ENCODE assay signal across 8 cellular contexts in genomic region chr5:1488882-1489680, GRCh38. TPM values are rescaled to one million over a fixed set of nuclear protein-coding genes. Genes with fewer than 3 reads are reported as not detected.
DNase-seq lines count a peak whose midpoint lies in the region; ATAC-seq and TF ChIP-seq lines count a peak whose summit lies in the region.

No MANE protein-coding gene starts in this region.

- no TSS peak for BruUV-seq in Caco-2 (replicated peaks; lab: Mats Ljungman, UMichigan)

- H3K27ac ChIP-seq in lung (ENCODE audit: low read depth in 1 of 2, low read length in 1 of 2), result no peak overlapping the region

- peak overlapping the region; percentile 83 for H3K27ac Mint-ChIP-seq in activated B cell treated with CpG ODN at 0.5 μM for 24 hours
- no peak overlapping the region for H3K27ac Mint-ChIP-seq in Caco-2 (ENCODE audit: unreplicated experiment)

- DNase-seq in AG08396 (ENCODE audit: low spot score) (peak; percentile 93), activated B cell treated with CpG ODN at 0.5 μM for 24 hours (peak; percentile 62), lung (ENCODE audit: low spot score) (no peak), NCI-H526 (lab: John Stamatoyannopoulos, UW) (no peak), G401 (ENCODE audit: low spot score) (no peak), Caco-2 (no peak)

- H3K4me1 ChIP-seq in lung (ENCODE audit: control insufficient read depth in 2 of 2, insufficient read depth in 2 of 2, low read length in 2 of 2) (no peaks in the 10 kb centered on the region), Caco-2 (no peaks in the 10 kb centered on the region)

- H3K4me3 Mint-ChIP-seq in activated B cell treated with CpG ODN at 0.5 μM for 24 hours, result peak overlapping the region; percentile 78
- H3K4me3 Mint-ChIP-seq in Caco-2 (ENCODE audit: unreplicated experiment), result no peak overlapping the region

- H3K27me3 Mint-ChIP-seq in activated B cell treated with CpG ODN at 0.5 μM for 24 hours (no peaks in the 10 kb centered on the region), Caco-2 (ENCODE audit: insufficient read depth, unreplicated experiment) (no peaks in the 10 kb centered on the region)

- POLR2A ChIA-PET in activated B cell treated with CpG ODN at 0.5 μM for 24 hours (lab: Charles Lee) (interaction anchor here (0.6 to 16.5 kb wide), 16 partner anchors 7 to 596 kb away, joined by 3 to 941 read pairs (median 4); partner anchors contain the start of genes BRD9, LPCAT1 and TRIP13), Caco-2 (lab: Charles Lee) (no interaction called here)

- peaks cover 100% of the 10 kb centered on the region for H3K4me1 Mint-ChIP-seq in activated B cell treated with CpG ODN at 0.5 μM for 24 hours
- no peaks in the 10 kb centered on the region for H3K4me1 Mint-ChIP-seq in Caco-2 (ENCODE audit: low read depth, unreplicated experiment)

- intact Hi-C loops in activated B cell treated with CpG ODN at 0.5 μM for 24 hours (cut with micrococcal nuclease) (loop anchor here (1.0 to 10.0 kb wide), 3 partner anchors 10 to 144 kb away; partner anchors contain the start of gene CLPTM1L), Caco-2 (cut with micrococcal nuclease; ENCODE audit: unreplicated experiment) (no loop called here)

- H3K9me3 Mint-ChIP-seq in activated B cell treated with CpG ODN at 0.5 μM for 24 hours, result no peaks in the 10 kb centered on the region
- no peaks in the 10 kb centered on the region for H3K9me3 Mint-ChIP-seq in Caco-2 (ENCODE audit: unreplicated experiment)

- CTCF ChIA-PET in activated B cell treated with CpG ODN at 0.5 μM for 24 hours (lab: Charles Lee), result interaction anchor here (0.8 to 2.3 kb wide), 3 partner anchors 9 to 156 kb away, joined by 3 to 6 read pairs (median 6); no protein-coding TSS in a partner anchor
- CTCF ChIA-PET in Caco-2 (lab: Charles Lee), result no interaction called here

- TF ChIP-seq CTCF in activated B cell treated with CpG ODN at 0.5 μM for 24 hours (IDR thresholded peaks at IDR 0.05) (no peak), lung (IDR thresholded peaks at IDR 0.05; ENCODE audit: control extremely low read depth, extremely low read depth) (no peak), Caco-2 (IDR thresholded peaks at IDR 0.05; ENCODE audit: insufficient read depth in 1 of 2, low read depth in 1 of 2, low read length in 1 of 2, severe bottlenecking in 1 of 2, unreplicated experiment in 1 of 2) (no peak)

- in situ Hi-C loops in G401 (cut with HindIII; ENCODE audit: low sequenced_read_pairs), result no loop called here

- H3K4me3 ChIP-seq in lung (no peak overlapping the region), Caco-2 (ENCODE audit: low read depth, low read length) (no peak overlapping the region)

- H3K36me3 Mint-ChIP-seq in activated B cell treated with CpG ODN at 0.5 μM for 24 hours (ENCODE audit: low read depth) (peaks cover 90% of the 10 kb centered on the region), Caco-2 (ENCODE audit: insufficient read depth, unreplicated experiment) (peaks cover 42% of the 10 kb centered on the region)

- H3K27me3 ChIP-seq in lung (ENCODE audit: control insufficient read depth, insufficient read depth) (no peaks in the 10 kb centered on the region), Caco-2 (replicated peaks; ENCODE audit: control insufficient read depth, insufficient read depth, low read length) (no peaks in the 10 kb centered on the region)

- H3K9me3 ChIP-seq in lung (ENCODE audit: control insufficient read depth in 2 of 2, insufficient read depth in 1 of 2, low read length in 1 of 2), result peaks cover 0 to 2% of the 10 kb centered on the region in 2 donors
- no peaks in the 10 kb centered on the region for H3K9me3 ChIP-seq in Caco-2

- 79 to 83% methylated on average over 14 of the region's 14 CpGs for WGBS in lung, 2 donors

- ATAC-seq in GM18873 (IDR thresholded peaks at IDR 0.05; ENCODE audit: low FRiP score, unreplicated experiment), result peak; percentile 40
- peak; percentile 58 for ATAC-seq in HG03045 (IDR thresholded peaks at IDR 0.05; ENCODE audit: unreplicated experiment)
- ATAC-seq in activated B cell treated with CpG ODN at 0.5 μM for 24 hours (ENCODE audit: low read depth), result peak; percentile 51
- peak; percentile 51 for ATAC-seq in lung (ENCODE audit: insufficient read depth, low FRiP score)

- H3K36me3 ChIP-seq in lung (ENCODE audit: control insufficient read depth in 2 of 2, insufficient read depth in 2 of 2, low read length in 2 of 2) (peaks cover 0 to 81% of the 10 kb centered on the region in 2 donors), Caco-2 (ENCODE audit: control insufficient read depth, insufficient read depth, low read length) (no peaks in the 10 kb centered on the region; the same call in 1 of the 2 replicates)

RNA-seq across cellular contexts. Expression of gene LPCAT1, which starts 34.7 kb away (rescaled TPM):
- 246 and 269 TPM in 2 replicates for total RNA-seq in activated B cell treated with CpG ODN at 0.5 μM for 24 hours
- 100 to 1,000 TPM; 320 to 565 TPM for total RNA-seq in lung
- polyA plus RNA-seq in lung, result 100 to 1,000 TPM; 198 to 669 TPM
- 71.5 and 143 TPM in 2 replicates for total RNA-seq in G401 (2014; rRNA removed; shearing (Covaris generic))
- total RNA-seq in Caco-2 (2022), result 49.3 and 52.8 TPM in 2 replicates

RNA-seq across cellular contexts. Expression of gene SLC6A3, which starts 43.8 kb away (rescaled TPM):
- 1.4 and 2.0 TPM in 2 replicates for total RNA-seq in activated B cell treated with CpG ODN at 0.5 μM for 24 hours
- total RNA-seq in lung, result under 1 TPM; 0.85 to 0.95 TPM
- polyA plus RNA-seq in lung, result 1 to 10 TPM in 1 of 2 donors, under 1 TPM in 1; 0.30 to 1.1 TPM
- total RNA-seq in G401 (2014; rRNA removed; shearing (Covaris generic)), result not detected in 2 replicates
- not detected in 2 replicates for total RNA-seq in Caco-2 (2022)

Comparison
In these comparisons a context has a peak if more than half of its experiments do, and no peak if none do; other contexts are left out.
1. DNase-seq: peak in AG08396 (single experiment) and activated B cell treated with CpG ODN at 0.5 μM for 24 hours (single experiment); none in lung (single experiment), NCI-H526 (0 of 2), G401 (single experiment) and Caco-2 (0 of 2).
2. Peak in every context shown above with its lines, with median percentiles within 50 percentile points of each other: ATAC-seq.